9 cellular contexts compared by ENCODE assay signal in the genomic region with DNA sequence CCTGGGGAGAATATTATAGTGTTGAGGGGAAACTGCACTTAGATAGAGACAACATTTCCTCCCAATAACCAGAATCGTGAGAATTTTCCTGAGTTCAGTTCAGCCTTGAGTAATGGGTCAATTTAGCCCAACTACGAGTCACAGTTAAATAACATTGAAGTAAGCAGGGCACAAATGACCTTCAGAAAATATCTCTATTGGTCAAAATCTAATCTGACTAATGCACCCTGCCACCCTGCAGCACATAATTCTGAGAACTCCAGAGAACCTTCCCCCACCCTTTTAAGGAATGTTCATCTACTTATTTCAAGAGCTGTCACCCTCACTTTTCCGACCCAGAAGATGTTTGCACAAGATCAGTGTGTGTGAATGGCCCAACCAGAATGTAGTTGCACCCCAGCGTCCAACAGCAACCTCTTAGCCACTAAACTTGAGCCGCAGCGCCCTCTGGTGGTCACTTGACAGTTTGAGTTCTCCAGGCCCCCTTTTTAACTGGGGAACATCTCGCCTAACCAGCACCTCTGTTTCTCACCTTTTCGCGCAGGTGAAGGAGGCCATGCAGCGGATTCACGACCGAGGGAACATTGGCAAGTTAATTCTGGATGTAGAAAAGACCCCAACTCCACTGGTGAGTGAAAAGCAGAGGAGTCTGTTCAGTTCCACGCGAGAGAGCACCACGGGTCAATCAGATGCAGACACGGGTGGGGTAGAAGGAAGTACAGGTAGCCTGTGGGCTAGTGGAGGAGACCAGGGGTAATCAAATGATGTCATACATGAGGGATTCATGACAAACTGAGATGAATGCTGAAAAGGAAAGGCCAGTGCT. TPM values are rescaled to one million over a fixed set of nuclear protein-coding genes. Genes with fewer than 3 reads are reported as not detected.
DNase-seq lines count a peak whose midpoint lies in the region; ATAC-seq and TF ChIP-seq lines count a peak whose summit lies in the region.
"Had no signal": no experiment of that assay in that cellular context is flagged by ENCODE, and none has a peak within 500 bp of the region (broad histone marks: within the 10 kb centered on the region; RNA-seq: fewer than 3 reads in every experiment).

No MANE protein-coding gene starts in this region.

- peaks cover 11 to 13% of the 10 kb centered on the region in 2 donors for H3K27me3 Mint-ChIP-seq in T-cell

- TF ChIP-seq POLR2A in gastrocnemius medialis (IDR thresholded peaks at IDR 0.05) = no peak

- POLR2A ChIA-PET in T-cell (lab: Charles Lee) = no interaction called here

- DNase-seq in DMS114 treated with DMSO at 0.1 percent for 48 hours (lab: John Stamatoyannopoulos, UW; ENCODE audit: unreplicated experiment) = peak; percentile 33
- DNase-seq in MG63 = peak; percentile 19
- peak; percentile 16 to 76 (median 60) for DNase-seq in T-cell
- peak in 56 of 58 donors; percentile 4 to 93 (median 54) for DNase-seq in anterior cingulate cortex (lab: John Stamatoyannopoulos, UW)
- peak; percentile 91 for DNase-seq in hepatocyte (ENCODE audit: low spot score)
- DNase-seq in gastrocnemius medialis = peak; percentile 26 to 31

- CTCF ChIA-PET in T-cell (lab: Charles Lee) = interaction anchor here (0.7 to 2.9 kb wide), 4 partner anchors 16 to 301 kb away, joined by 3 to 16 read pairs (median 7); no protein-coding TSS in a partner anchor

- no peak overlapping the region for H3K27ac Mint-ChIP-seq in T-cell
- H3K27ac Mint-ChIP-seq: dendritic cell treated with granulocyte-macrophage colony-stimulating factor and Interleukin-4, amounts not matched to agents 40 ng/mL and 50 ng/mL, for 4 days had no signal

- intact Hi-C loops in gastrocnemius medialis (cut with DNase I; ENCODE audit: low total_unique reads) = loop anchor here (1.0 kb wide), 1 partner anchor 296 kb away; no protein-coding TSS in a partner anchor

- no peaks in the 10 kb centered on the region for H3K4me1 Mint-ChIP-seq in T-cell

- H3K9me2 ChIP-seq in hepatocyte (replicated peaks; ENCODE audit: insufficient read depth) = no peaks in the 10 kb centered on the region

- H2AFZ ChIP-seq in hepatocyte = no peak overlapping the region

- ATAC-seq in GM21717 (IDR thresholded peaks at IDR 0.05; ENCODE audit: unreplicated experiment) = peak; percentile 82
- peak in 2 of 4 experiments; percentile 43 to 46 for ATAC-seq in T-cell (replicated peaks in 1 of 4)
- ATAC-seq in gastrocnemius medialis = peak; percentile 39 to 52
- no peak for ATAC-seq in GM19035 (IDR thresholded peaks at IDR 0.05; ENCODE audit: unreplicated experiment)

- no peaks in the 10 kb centered on the region for H3K27me3 ChIP-seq in MG63
- peaks cover 12% of the 10 kb centered on the region for H3K27me3 ChIP-seq in hepatocyte
- H3K27me3 ChIP-seq in gastrocnemius medialis = no peaks in the 10 kb centered on the region

- H3K9me3 ChIP-seq in MG63 = no peaks in the 10 kb centered on the region
- no peaks in the 10 kb centered on the region for H3K9me3 ChIP-seq in hepatocyte (ENCODE audit: low read depth)
- no peaks in the 10 kb centered on the region for H3K9me3 ChIP-seq in gastrocnemius medialis

- H3K36me3 ChIP-seq in MG63 (no peaks in the 10 kb centered on the region), hepatocyte (replicated peaks; ENCODE audit: insufficient read depth, low read depth) (no peaks in the 10 kb centered on the region), gastrocnemius medialis (no peaks in the 10 kb centered on the region)

- no peak overlapping the region for H3K27ac ChIP-seq in hepatocyte
- H3K27ac ChIP-seq in gastrocnemius medialis = no peak overlapping the region

- H3K4me1 ChIP-seq in hepatocyte (ENCODE audit: insufficient read depth) (no peaks in the 10 kb centered on the region), gastrocnemius medialis (no peaks in the 10 kb centered on the region)

- H3K4me3 ChIP-seq in MG63 (no peak overlapping the region), hepatocyte (no peak overlapping the region), gastrocnemius medialis (no peak overlapping the region)

- no peaks in the 10 kb centered on the region for H3K36me3 Mint-ChIP-seq in T-cell

- 32% methylated on average over 16 of the region's 16 CpGs for WGBS in hepatocyte (ENCODE audit: low lambda C conversion rate, missing lambda C conversion rate)

- H4K20me1 ChIP-seq in hepatocyte (ENCODE audit: insufficient read depth, poor library complexity, severe bottlenecking) = no peaks in the 10 kb centered on the region

- in situ Hi-C loops in gastrocnemius medialis (cut with MboI; ENCODE audit: low sequenced_read_pairs in 4 of 4) = loop anchor here (5.0 to 25.0 kb wide), 3 partner anchors 294 to 734 kb away; no protein-coding TSS in a partner anchor

- no peaks in the 10 kb centered on the region for H3K9me3 Mint-ChIP-seq in T-cell
- H3K9me3 Mint-ChIP-seq: dendritic cell treated with granulocyte-macrophage colony-stimulating factor and Interleukin-4, amounts not matched to agents 40 ng/mL and 50 ng/mL, for 4 days had no signal

- H3K4me3 Mint-ChIP-seq in T-cell = no peak overlapping the region
- H3K4me3 Mint-ChIP-seq: dendritic cell treated with granulocyte-macrophage colony-stimulating factor and Interleukin-4, amounts not matched to agents 40 ng/mL and 50 ng/mL, for 4 days had no signal

- H3K4me2 ChIP-seq in hepatocyte = no peak overlapping the region

- TF ChIP-seq CTCF in hepatocyte (IDR thresholded peaks at IDR 0.05; ENCODE audit: poor library complexity) (peak; percentile 84), gastrocnemius medialis (IDR thresholded peaks at IDR 0.05 in 4 of 5, conservative IDR thresholded peaks at IDR 0.05 in 1 of 5) (peak; percentile 46 to 73 (median 63))

- H3K79me2 ChIP-seq in hepatocyte = no peaks in the 10 kb centered on the region

RNA-seq across cellular contexts. Expression of a gene that starts 50.8 kb away (rescaled TPM):
- total RNA-seq in MG63 (2014; rRNA removed; shearing (Covaris generic); ENCODE audit: low replicate concordance) = not detected in 2 replicates
- not detected for total RNA-seq in T-cell
- total RNA-seq in hepatocyte = 3.5 and 4.7 TPM in 2 replicates
- 3.5 and 3.8 TPM in 2 replicates for polyA plus RNA-seq in hepatocyte
- total RNA-seq in gastrocnemius medialis = not detected

Comparison
In these comparisons a context has a peak if more than half of its experiments do, and no peak if none do; other contexts are left out.
1. DNase-seq: peak in every context shown above with its lines; median percentile 91 in hepatocyte; 60 in T-cell; 54 in anterior cingulate cortex; 33 in DMS114 treated with DMSO at 0.1 percent for 48 hours; 28 in gastrocnemius medialis; 19 in MG63.